Comparison of ENCODE assay signal across 16 cellular contexts in genomic region chr21:37319551-37319950, GRCh38. TPM values are rescaled to one million over a fixed set of nuclear protein-coding genes. Genes with fewer than 3 reads are reported as not detected.
A peak's percentile ranks its signal among the peaks of the same experiment; 100 is the strongest.
DNase-seq lines count a peak whose midpoint lies in the region.
"Had no signal": no experiment of that assay in that cellular context is flagged by ENCODE, and none has a peak within 500 bp of the region (broad histone marks: within the 10 kb centered on the region; RNA-seq: fewer than 3 reads in every experiment).

No MANE protein-coding gene starts in this region.

- no peak for DNase-seq in activated naive CD4-positive, alpha-beta T cell (lab: John Stamatoyannopoulos, UW)
- peak; percentile 43 for DNase-seq in foreskin melanocyte
- DNase-seq in pulmonary artery endothelial cell (ENCODE audit: low read depth, low spot score) = peak; percentile 49
- DNase-seq in glomerular visceral epithelial cell (ENCODE audit: extremely low spot score) = no peak
- DNase-seq in amygdala (lab: John Stamatoyannopoulos, UW) = no peak
- DNase-seq: CD4-positive, alpha-beta T cell; CD8-positive, alpha-beta memory T cell; DMS 273 treated with DMSO at 0.1 percent for 48 hours; DMS79; EL; GDM1; GOT3; HFFc6 had no signal

- H3K4me3 Mint-ChIP-seq in activated naive CD4-positive, alpha-beta T cell treated with anti-CD3 and anti-CD28 coated beads, Interleukin-2, amount 50 U/mL, for 24 hours = no peak overlapping the region
- H3K4me3 Mint-ChIP-seq: B cell; CD14-positive monocyte; CD4-positive, alpha-beta T cell; CD8-positive, alpha-beta memory T cell; HFFc6 had no signal

- no peaks in the 10 kb centered on the region for H3K4me1 Mint-ChIP-seq in activated naive CD4-positive, alpha-beta T cell treated with anti-CD3 and anti-CD28 coated beads, Interleukin-2, amount 50 U/mL, for 24 hours
- H3K4me1 Mint-ChIP-seq: B cell; CD14-positive monocyte; CD8-positive, alpha-beta memory T cell had no signal

- H3K27me3 Mint-ChIP-seq in activated naive CD4-positive, alpha-beta T cell treated with anti-CD3 and anti-CD28 coated beads, Interleukin-2, amount 50 U/mL, for 24 hours = no peaks in the 10 kb centered on the region
- H3K27me3 Mint-ChIP-seq: CD4-positive, alpha-beta T cell had no signal

- peaks cover 10% of the 10 kb centered on the region for H3K9me3 Mint-ChIP-seq in activated naive CD4-positive, alpha-beta T cell treated with anti-CD3 and anti-CD28 coated beads, Interleukin-2, amount 50 U/mL, for 24 hours

- peaks cover 3% of the 10 kb centered on the region for H3K36me3 Mint-ChIP-seq in activated naive CD4-positive, alpha-beta T cell treated with anti-CD3 and anti-CD28 coated beads, Interleukin-2, amount 50 U/mL, for 24 hours
- H3K36me3 Mint-ChIP-seq: CD14-positive monocyte had no signal

- peak overlapping the region; percentile 65 for H3K27ac Mint-ChIP-seq in activated naive CD4-positive, alpha-beta T cell treated with anti-CD3 and anti-CD28 coated beads, Interleukin-2, amount 50 U/mL, for 24 hours
- H3K27ac Mint-ChIP-seq: B cell; CD14-positive monocyte; CD4-positive, alpha-beta T cell; CD8-positive, alpha-beta memory T cell; HFFc6 had no signal

RNA-seq across cellular contexts. Expression of gene DYRK1A, which starts 47.0 kb away (rescaled TPM):
- 51.6 and 67.8 TPM in 2 replicates for total RNA-seq in pulmonary artery endothelial cell

RNA-seq across cellular contexts. Expression of gene VPS26C, which starts 52.4 kb away (rescaled TPM):
- 62.4 and 71.0 TPM in 2 replicates for total RNA-seq in pulmonary artery endothelial cell

Comparison
In these comparisons a context has a peak if more than half of its experiments do, and no peak if none do; other contexts are left out.
1. DNase-seq: peak in foreskin melanocyte (single experiment) and pulmonary artery endothelial cell (single experiment); none in activated naive CD4-positive, alpha-beta T cell (0 of 4), glomerular visceral epithelial cell (single experiment) and amygdala (0 of 56).